Comparison of ENCODE assay signal across 11 cellular contexts in genomic region chr16:84087461-84088151, GRCh38. TPM values are rescaled to one million over a fixed set of nuclear protein-coding genes. Genes with fewer than 3 reads are reported as not detected.
DNase-seq lines count a peak whose midpoint lies in the region; ATAC-seq, FAIRE-seq and TF ChIP-seq lines count a peak whose summit lies in the region.
"Had no signal": no experiment of that assay in that cellular context is flagged by ENCODE, and none has a peak within 500 bp of the region (broad histone marks: within the 10 kb centered on the region; RNA-seq: fewer than 3 reads in every experiment).

No MANE protein-coding gene starts in this region.

- no peaks in the 10 kb centered on the region for H3K27me3 Mint-ChIP-seq in CD4-positive, alpha-beta T cell
- no peaks in the 10 kb centered on the region for H3K27me3 Mint-ChIP-seq in central memory CD8-positive, alpha-beta T cell

- intact Hi-C loops in CD4-positive, alpha-beta T cell (cut with DNase I, micrococcal nuclease), result loop anchor here in 1 of 2 experiments (1.0 to 2.0 kb wide), 2 partner anchors 29 to 57 kb away; partner anchors contain the start of gene MBTPS1

- H3K4me1 Mint-ChIP-seq in CD4-positive, alpha-beta T cell (ENCODE audit: low read depth), result peaks cover 51% of the 10 kb centered on the region
- peaks cover 36% of the 10 kb centered on the region for H3K4me1 Mint-ChIP-seq in central memory CD8-positive, alpha-beta T cell

- no peaks in the 10 kb centered on the region for H3K27me3 ChIP-seq in CD4-positive, alpha-beta T cell (ENCODE audit: control insufficient read depth, insufficient read depth, low read length)

- no peaks in the 10 kb centered on the region for H3K9me3 ChIP-seq in CD4-positive, alpha-beta T cell (ENCODE audit: control insufficient read depth, low read length)
- H3K9me3 ChIP-seq: SK-N-SH had no signal

- no peak for TF ChIP-seq CTCF in CD4-positive, alpha-beta T cell (IDR thresholded peaks at IDR 0.05)

- H3K9me3 Mint-ChIP-seq in CD4-positive, alpha-beta T cell, result no peaks in the 10 kb centered on the region
- H3K9me3 Mint-ChIP-seq in central memory CD8-positive, alpha-beta T cell, result no peaks in the 10 kb centered on the region

- CTCF ChIA-PET in CD4-positive, alpha-beta T cell (lab: Charles Lee), result interaction anchor here (0.7 to 6.6 kb wide), 4 partner anchors 29 to 505 kb away, joined by 3 to 65 read pairs (median 9); partner anchors contain the start of genes DNAAF1, HSDL1, MBTPS1 and TAF1C

- peaks cover 91% of the 10 kb centered on the region for H3K36me3 Mint-ChIP-seq in CD4-positive, alpha-beta T cell (ENCODE audit: low read depth)
- H3K36me3 Mint-ChIP-seq in central memory CD8-positive, alpha-beta T cell (ENCODE audit: insufficient read depth), result peaks cover 62% of the 10 kb centered on the region

- POLR2A ChIA-PET in CD4-positive, alpha-beta T cell (lab: Charles Lee), result interaction anchor here (1.0 to 3.1 kb wide), 2 partner anchors 30 to 99 kb away, joined by 3 to 13 read pairs; partner anchors contain the start of genes MBTPS1 and TAF1C

- DNase-seq in CD4-positive, alpha-beta T cell, result no peak
- DNase-seq in GM18507 (ENCODE audit: extremely low spot score, insufficient read length, low read depth) (no peak), OCI-M1 (lab: John Stamatoyannopoulos, UW) (peak; percentile 43), NCI-H1105 treated with DMSO at 0.1 percent for 48 hours (lab: John Stamatoyannopoulos, UW) (no peak), LoVo (ENCODE audit: low spot score) (no peak), AG08395 (ENCODE audit: low spot score) (no peak)
- DNase-seq in central memory CD8-positive, alpha-beta T cell (ENCODE audit: low spot score in 2 of 2), result no peak
- DNase-seq: activated CD4-positive, alpha-beta T cell treated with anti-CD3 and anti-CD28 coated beads, Interleukin-2, amount 50 U/mL, for 48 hours; SK-N-SH; stimulated activated CD4-positive, alpha-beta T cell treated with anti-CD3 and anti-CD28 coated beads, Interleukin-4, amount 100 ng/mL, for 24 hours had no signal

- peak; percentile 76 for FAIRE-seq in GM18507 (lab: Jason Lieb, UNC)

- H3K27ac ChIP-seq in CD4-positive, alpha-beta T cell (ENCODE audit: low read depth, low read length), result no peak overlapping the region

- no peak for ATAC-seq in CD4-positive, alpha-beta T cell (ENCODE audit: poor library complexity)
- ATAC-seq in central memory CD8-positive, alpha-beta T cell (replicated peaks; ENCODE audit: extremely low read depth, poor library complexity, severe bottlenecking), result no peak
- no peak for ATAC-seq in GM21381 (IDR thresholded peaks at IDR 0.05; ENCODE audit: unreplicated experiment)

- no peak overlapping the region for H3K4me3 Mint-ChIP-seq in CD4-positive, alpha-beta T cell
- no peak overlapping the region for H3K4me3 Mint-ChIP-seq in central memory CD8-positive, alpha-beta T cell

- peak overlapping the region; percentile 66 for H3K27ac Mint-ChIP-seq in CD4-positive, alpha-beta T cell
- H3K27ac Mint-ChIP-seq in central memory CD8-positive, alpha-beta T cell (ENCODE audit: low read depth), result peak overlapping the region; percentile 22

RNA-seq across cellular contexts. Expression of gene MBTPS1, which starts 29.1 kb away (rescaled TPM):
- 100 to 1,000 TPM; 121 to 122 TPM for total RNA-seq in CD4-positive, alpha-beta T cell

RNA-seq across cellular contexts. Expression of gene SLC38A8, which starts 45.0 kb away (rescaled TPM):
- total RNA-seq in CD4-positive, alpha-beta T cell, result not detected

RNA-seq across cellular contexts. Expression of gene HSDL1, which starts 57.4 kb away (rescaled TPM):
- 10 to 100 TPM in 1 of 2 experiments, 1 to 10 TPM in 1; 9.4 to 12.1 TPM for total RNA-seq in CD4-positive, alpha-beta T cell

RNA-seq across cellular contexts. Expression of gene DNAAF1, which starts 57.5 kb away (rescaled TPM):
- total RNA-seq in CD4-positive, alpha-beta T cell, result not detected
